27 cellular contexts compared by ENCODE assay signal in genomic region chr9:98396236-98396635, GRCh38.
"Had no signal": no experiment of that assay in that cellular context is flagged by ENCODE, and none has a peak within 500 bp of the region (broad histone marks: within the 10 kb centered on the region; RNA-seq: fewer than 3 reads in every experiment).

No MANE protein-coding gene starts in this region.

- H3K36me3 ChIP-seq: heart left ventricle, left ventricle myocardium inferior, pancreas, prostate gland, spleen, suprapubic skin, thoracic aorta, tibial artery, upper lobe of right lung had no signal

- H3K4me1 ChIP-seq: heart left ventricle, left ventricle myocardium inferior, pancreas, prostate gland, suprapubic skin, tibial artery, upper lobe of right lung had no signal

- H3K9me3 Mint-ChIP-seq: immature natural killer cell had no signal

- H3K36me3 Mint-ChIP-seq: immature natural killer cell had no signal

- H3K9me3 ChIP-seq: heart left ventricle, left ventricle myocardium inferior, pancreas, prostate gland, suprapubic skin, thoracic aorta, tibial artery, upper lobe of right lung had no signal

- FAIRE-seq: islet of Langerhans, kidney, pancreas, urothelium cell line had no signal

- DNase-seq: heart left ventricle; hypothalamus; immature natural killer cell; kidney; left ventricle myocardium inferior; naive thymus-derived CD8-positive, alpha-beta T cell; nucleus accumbens; pancreas; retina; right cardiac atrium; spleen; stimulated activated CD4-positive, alpha-beta T cell treated with anti-CD3 and anti-CD28 coated beads, Interleukin-2, amount 100 ng/mL, for 48 hours; stimulated activated CD4-positive, alpha-beta T cell treated with anti-CD3 and anti-CD28 coated beads, Interleukin-4, amount 100 ng/mL, for 4 hours; stimulated activated CD8-positive, alpha-beta memory T cell treated with anti-CD3 and anti-CD28 coated beads, Interleukin-4, amount 100 ng/mL, for 48 hours; stimulated activated naive CD4-positive, alpha-beta T cell; tibial artery; trophoblast cell; upper lobe of right lung had no signal

- ATAC-seq: heart left ventricle; naive thymus-derived CD8-positive, alpha-beta T cell; pancreas; right cardiac atrium; sciatic nerve; upper lobe of right lung had no signal

- H3K27ac ChIP-seq: heart left ventricle, left ventricle myocardium inferior, pancreas, prostate gland, skin epidermis, spleen, suprapubic skin, thoracic aorta, tibial artery, upper lobe of right lung had no signal

- H3K27ac Mint-ChIP-seq: immature natural killer cell; stimulated activated naive CD8-positive, alpha-beta T cell treated with anti-CD3 and anti-CD28 coated beads, Interleukin-15, Interleukin-2, amounts not matched to agents 100 ng/mL and 50 ng/mL, for 24 hours had no signal

- H3K4me3 Mint-ChIP-seq: immature natural killer cell; naive thymus-derived CD8-positive, alpha-beta T cell; stimulated activated naive CD8-positive, alpha-beta T cell treated with anti-CD3 and anti-CD28 coated beads, Interleukin-15, Interleukin-2, amounts not matched to agents 100 ng/mL and 50 ng/mL, for 24 hours had no signal

- H3K27me3 ChIP-seq: pancreas, upper lobe of right lung had no signal

- H3K4me3 ChIP-seq: heart left ventricle, left ventricle myocardium inferior, lung, pancreas, prostate gland, skin epidermis, spleen, suprapubic skin, thoracic aorta, tibial artery, upper lobe of right lung had no signal
